19 cellular contexts compared by ENCODE assay signal in genomic region chr7:52639126-52639525, GRCh38.
DNase-seq lines count a peak whose midpoint lies in the region; ATAC-seq and TF ChIP-seq lines count a peak whose summit lies in the region.
"Had no signal": no experiment of that assay in that cellular context is flagged by ENCODE, and none has a peak within 500 bp of the region (broad histone marks: within the 10 kb centered on the region; RNA-seq: fewer than 3 reads in every experiment).

No MANE protein-coding gene starts in this region.

- H3K4me2 ChIP-seq in OCI-LY7 (ENCODE audit: low read length): no peak overlapping the region

- no peak overlapping the region for H3K9ac ChIP-seq in NT2/D1 (ENCODE audit: insufficient read length, low read depth)

- no peak overlapping the region for H3K4me3 ChIP-seq in NT2/D1 (ENCODE audit: insufficient read length, low read depth)
- H3K4me3 ChIP-seq in astrocyte of the spinal cord (ENCODE audit: low read depth, low read length): no peak overlapping the region
- no peak overlapping the region for H3K4me3 ChIP-seq in OCI-LY7 (ENCODE audit: low read depth, low read length, poor library complexity, severe bottlenecking)
- H3K4me3 ChIP-seq: SK-N-MC had no signal

- H3K9me3 ChIP-seq in NT2/D1 (ENCODE audit: insufficient read depth, low read length) (peaks cover 19% of the 10 kb centered on the region; the same call in 1 of the 2 replicates), OCI-LY7 (ENCODE audit: low read length) (no peaks in the 10 kb centered on the region)

- CTCF ChIA-PET in OCI-LY7 (lab: Charles Lee; ENCODE audit: unreplicated experiment): no interaction called here

- H3K27me3 ChIP-seq in NT2/D1 (ENCODE audit: insufficient read depth, insufficient read length): no peaks in the 10 kb centered on the region

- no peak overlapping the region for H2AFZ ChIP-seq in OCI-LY7 (ENCODE audit: low read length)

- H4K20me1 ChIP-seq in OCI-LY7 (ENCODE audit: insufficient read depth, low read length): no peaks in the 10 kb centered on the region

- H3K9me2 ChIP-seq in OCI-LY7 (ENCODE audit: insufficient read depth, low read length): no peaks in the 10 kb centered on the region

- BruUV-seq in OCI-LY7 (replicated peaks; lab: Mats Ljungman, UMichigan): no TSS peak

- in situ Hi-C loops in astrocyte of the spinal cord (cut with HindIII; ENCODE audit: low sequenced_read_pairs): no loop called here

- intact Hi-C loops in OCI-LY7 (cut with micrococcal nuclease; ENCODE audit: unreplicated experiment): no loop called here

- POLR2A ChIA-PET in OCI-LY7 (lab: Charles Lee): no interaction called here

- no peaks in the 10 kb centered on the region for H3K79me2 ChIP-seq in OCI-LY7 (ENCODE audit: insufficient read depth, low read depth, low read length)

- TF ChIP-seq CTCF in astrocyte of the spinal cord (IDR thresholded peaks at IDR 0.05; ENCODE audit: low read depth, low read length) (no peak), OCI-LY7 (conservative IDR thresholded peaks at IDR 0.05; ENCODE audit: low read length) (no peak)

- H3K4me1 ChIP-seq in NT2/D1 (ENCODE audit: insufficient read depth, insufficient read length): peaks cover 3% of the 10 kb centered on the region
- no peaks in the 10 kb centered on the region for H3K4me1 ChIP-seq in OCI-LY7 (ENCODE audit: insufficient read depth, low read length, poor library complexity, severe bottlenecking)

- ATAC-seq in SK-N-SH treated with all-trans-retinoic acid at 6 μM for 48 hours (no peak), HG03460 (IDR thresholded peaks at IDR 0.05; ENCODE audit: unreplicated experiment) (no peak)
- ATAC-seq: T-cell had no signal

- no peak overlapping the region for H3K27ac ChIP-seq in OCI-LY7 (ENCODE audit: low read depth, low read length, poor library complexity, severe bottlenecking)
- H3K27ac ChIP-seq: 22Rv1, SK-N-MC had no signal

- H3K36me3 ChIP-seq in NT2/D1 (ENCODE audit: insufficient read depth, insufficient read length, low read length) (no peaks in the 10 kb centered on the region), OCI-LY7 (ENCODE audit: insufficient read depth, low read length) (no peaks in the 10 kb centered on the region)

- DNase-seq in ELF-1 (ENCODE audit: low read depth, low spot score): peak; percentile 40
- DNase-seq in NT2/D1 (ENCODE audit: low read depth, low spot score): peak; percentile 68
- DNase-seq in astrocyte of the spinal cord (ENCODE audit: low read depth, low spot score): peak; percentile 58
- DNase-seq in kidney tubule cell (ENCODE audit: low spot score): peak; percentile 18
- no peak for DNase-seq in HUDEP-2 (lab: John Stamatoyannopoulos, UW; ENCODE audit: unreplicated experiment in 76 of 76)
- no peak for DNase-seq in OCI-LY7 (ENCODE audit: low spot score)
- DNase-seq: DMS79 treated with DMSO at 0.1 percent for 48 hours, HCEC 1CT, IMR-90, NCI-H1048, NCI-H1436 treated with DMSO at 0.1 percent for 48 hours, NCI-H2081, OCI-M1, SHP77, T-cell had no signal

TF ChIP-seq in SK-N-SH treated with all-trans-retinoic acid at 6 μM for 48 hours, 23 proteins besides CTCF, POLR2A, EP300 and RAD21:
- no peak for TF ChIP-seq ZC3H10 (CRISPR knock-in tag; IDR thresholded peaks at IDR 0.05)
- no peak for TF ChIP-seq CSDC2 (CRISPR knock-in tag; IDR thresholded peaks at IDR 0.05)

Comparison
In these comparisons a context has a peak if more than half of its experiments do, and no peak if none do; other contexts are left out.
1. DNase-seq: peak in ELF-1 (single experiment), NT2/D1 (single experiment), astrocyte of the spinal cord (single experiment) and kidney tubule cell (single experiment); none in HUDEP-2 (0 of 76) and OCI-LY7 (single experiment).